ENCODE assay signal across 20 cellular contexts in the genomic region with DNA sequence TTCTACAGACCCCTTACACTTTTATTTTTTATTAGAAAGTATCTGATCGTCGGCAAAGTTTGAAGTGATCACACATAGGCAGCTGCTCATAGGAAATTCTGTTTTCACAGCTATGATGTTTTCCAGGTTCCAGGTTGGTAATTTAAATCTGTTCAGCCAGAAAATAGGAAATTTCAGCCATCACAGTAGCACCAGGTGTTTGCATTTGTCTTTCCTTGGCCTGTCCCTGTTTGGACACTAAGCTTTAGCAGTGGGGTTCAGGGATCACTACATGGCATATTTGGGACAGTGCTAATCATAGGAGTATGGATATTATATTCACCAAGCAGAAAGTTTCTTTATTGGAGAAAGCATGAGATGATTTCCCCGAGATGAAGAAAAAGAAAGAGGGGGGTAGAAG.
DNase-seq lines count a peak whose midpoint lies in the region; ATAC-seq and TF ChIP-seq lines count a peak whose summit lies in the region.
"Had no signal": no experiment of that assay in that cellular context is flagged by ENCODE, and none has a peak within 500 bp of the region (broad histone marks: within the 10 kb centered on the region; RNA-seq: fewer than 3 reads in every experiment).

No MANE protein-coding gene starts in this region.

- TF ChIP-seq POLR2A in right lobe of liver (IDR thresholded peaks at IDR 0.05) (no peak), erythroblast (IDR thresholded peaks at IDR 0.05; ENCODE audit: low read length) (no peak)

- H3K4me3 Mint-ChIP-seq in WTC11 = no peak overlapping the region
- no peak overlapping the region for H3K4me3 Mint-ChIP-seq in type B pancreatic cell
- no peak overlapping the region for H3K4me3 Mint-ChIP-seq in activated T-helper 2 cell treated with anti-CD3 and anti-CD28 coated beads, Interferon-gamma antibody, Interleukin-2, Interleukin-4, amounts not matched to agents 10 μg/mL and 5 μg/mL and 100 μg/mL, durations not matched to agents 14 hours and 24 hours and 36 hours (ENCODE audit: low read depth)
- H3K4me3 Mint-ChIP-seq: B cell; stimulated activated naive B cell treated with anti-CD40 and anti-IgM and Interleukin-4, amounts not matched to agents 10 μg/mL and 1 μg/mL and 100 μg/mL, for 72 hours; T-helper 2 cell treated with Interferon-gamma antibody and Interleukin-4, amounts not matched to agents 5 μg/mL and 100 μg/mL, for 36 hours had no signal

- H3K36me3 ChIP-seq in right lobe of liver = no peaks in the 10 kb centered on the region

- 80% methylated on average over 3 of the region's 3 CpGs for WGBS in right lobe of liver (ENCODE audit: insufficient coverage, low coverage, low lambda C conversion rate, missing lambda C conversion rate)

- H3K27ac Mint-ChIP-seq in WTC11 = peak overlapping the region; percentile 46; the same call in 1 of the 2 replicates
- H3K27ac Mint-ChIP-seq in type B pancreatic cell = peak overlapping the region; percentile 9
- H3K27ac Mint-ChIP-seq in activated T-helper 2 cell treated with anti-CD3 and anti-CD28 coated beads, Interferon-gamma antibody, Interleukin-2, Interleukin-4, amounts not matched to agents 10 μg/mL and 5 μg/mL and 100 μg/mL, durations not matched to agents 14 hours and 24 hours and 36 hours = no peak overlapping the region
- H3K27ac Mint-ChIP-seq: B cell; stimulated activated naive B cell treated with anti-CD40 and anti-IgM and Interleukin-4, amounts not matched to agents 10 μg/mL and 1 μg/mL and 100 μg/mL, for 72 hours; T-helper 2 cell treated with Interferon-gamma antibody and Interleukin-4, amounts not matched to agents 5 μg/mL and 100 μg/mL, for 36 hours had no signal

- H3K27me3 ChIP-seq in right lobe of liver = no peaks in the 10 kb centered on the region
- H3K27me3 ChIP-seq: dorsolateral prefrontal cortex, testis had no signal

- ATAC-seq in WTC11 (no peak), right lobe of liver (no peak)
- ATAC-seq: left ventricle myocardium superior; stimulated activated naive B cell treated with anti-CD40 and anti-IgM and Interleukin-4, amounts not matched to agents 10 μg/mL and 1 μg/mL and 100 μg/mL, for 72 hours had no signal

- H3K27me3 Mint-ChIP-seq in WTC11 (ENCODE audit: low read depth) (no peaks in the 10 kb centered on the region), type B pancreatic cell (no peaks in the 10 kb centered on the region)
- peaks cover 10% of the 10 kb centered on the region for H3K27me3 Mint-ChIP-seq in activated T-helper 2 cell treated with anti-CD3 and anti-CD28 coated beads, Interferon-gamma antibody, Interleukin-2, Interleukin-4, amounts not matched to agents 10 μg/mL and 5 μg/mL and 100 μg/mL, durations not matched to agents 14 hours and 24 hours and 36 hours (ENCODE audit: low read depth)
- H3K27me3 Mint-ChIP-seq: B cell; stimulated activated naive B cell treated with anti-CD40 and anti-IgM and Interleukin-4, amounts not matched to agents 10 μg/mL and 1 μg/mL and 100 μg/mL, for 72 hours had no signal

- TF ChIP-seq CTCF in WTC11 (IDR thresholded peaks at IDR 0.05) = no peak
- TF ChIP-seq CTCF in right lobe of liver (IDR thresholded peaks at IDR 0.05) = no peak
- TF ChIP-seq CTCF in type B pancreatic cell (conservative IDR thresholded peaks at IDR 0.05) = no peak

- intact Hi-C loops in right lobe of liver (cut with DNase I) = no loop called here
- intact Hi-C loops in activated T-helper 2 cell treated with anti-CD3 and anti-CD28 coated beads, Interferon-gamma antibody, Interleukin-2, Interleukin-4, amounts not matched to agents 10 μg/mL and 5 μg/mL and 100 μg/mL, durations not matched to agents 14 hours and 24 hours and 36 hours (cut with micrococcal nuclease) = no loop called here

- no peaks in the 10 kb centered on the region for H3K9me3 ChIP-seq in right lobe of liver
- H3K9me3 ChIP-seq: testis had no signal

- POLR2A ChIA-PET in WTC11 (lab: Charles Lee) = no interaction called here

- peaks cover 0 to 19% (median 3%) of the 10 kb centered on the region in 4 donors for H3K4me1 ChIP-seq in right lobe of liver

- H3K4me3 ChIP-seq in right lobe of liver = no peak overlapping the region
- H3K4me3 ChIP-seq: testis had no signal

- H3K36me3 Mint-ChIP-seq in WTC11 (no peaks in the 10 kb centered on the region), type B pancreatic cell (no peaks in the 10 kb centered on the region)
- no peaks in the 10 kb centered on the region for H3K36me3 Mint-ChIP-seq in activated T-helper 2 cell treated with anti-CD3 and anti-CD28 coated beads, Interferon-gamma antibody, Interleukin-2, Interleukin-4, amounts not matched to agents 10 μg/mL and 5 μg/mL and 100 μg/mL, durations not matched to agents 14 hours and 24 hours and 36 hours (ENCODE audit: low read depth)
- H3K36me3 Mint-ChIP-seq: stimulated activated naive B cell treated with anti-CD40 and anti-IgM and Interleukin-4, amounts not matched to agents 10 μg/mL and 1 μg/mL and 100 μg/mL, for 72 hours had no signal

- H3K4me1 Mint-ChIP-seq in WTC11 (peaks cover 56% of the 10 kb centered on the region), type B pancreatic cell (ENCODE audit: unreplicated experiment) (peaks cover 35% of the 10 kb centered on the region)
- peaks cover 20% of the 10 kb centered on the region for H3K4me1 Mint-ChIP-seq in activated T-helper 2 cell treated with anti-CD3 and anti-CD28 coated beads, Interferon-gamma antibody, Interleukin-2, Interleukin-4, amounts not matched to agents 10 μg/mL and 5 μg/mL and 100 μg/mL, durations not matched to agents 14 hours and 24 hours and 36 hours (ENCODE audit: low read depth)

- CTCF ChIA-PET in WTC11 (lab: Charles Lee) = no interaction called here

- peaks cover 4% of the 10 kb centered on the region; the same call in 1 of the 2 replicates for H3K9me3 Mint-ChIP-seq in WTC11
- H3K9me3 Mint-ChIP-seq in type B pancreatic cell = no peaks in the 10 kb centered on the region
- no peaks in the 10 kb centered on the region for H3K9me3 Mint-ChIP-seq in activated T-helper 2 cell treated with anti-CD3 and anti-CD28 coated beads, Interferon-gamma antibody, Interleukin-2, Interleukin-4, amounts not matched to agents 10 μg/mL and 5 μg/mL and 100 μg/mL, durations not matched to agents 14 hours and 24 hours and 36 hours
- H3K9me3 Mint-ChIP-seq: stimulated activated naive B cell treated with anti-CD40 and anti-IgM and Interleukin-4, amounts not matched to agents 10 μg/mL and 1 μg/mL and 100 μg/mL, for 72 hours; T-helper 2 cell treated with Interferon-gamma antibody and Interleukin-4, amounts not matched to agents 5 μg/mL and 100 μg/mL, for 36 hours had no signal

- peak overlapping the region in 2 of 3 donors; percentile 13 to 16 for H3K27ac ChIP-seq in right lobe of liver
- H3K27ac ChIP-seq: epithelial cell of prostate, testis had no signal

- peak; percentile 19 for DNase-seq in NCI-H146 treated with DMSO at 0.1 percent for 48 hours (lab: John Stamatoyannopoulos, UW; ENCODE audit: unreplicated experiment)
- DNase-seq in NCI-H146 (lab: John Stamatoyannopoulos, UW) = no peak
- DNase-seq in WTC11 (ENCODE audit: low spot score) = no peak
- no peak for DNase-seq in right lobe of liver
- no peak for DNase-seq in type B pancreatic cell (ENCODE audit: extremely low spot score, unreplicated experiment)
- DNase-seq in MV-4-11 (lab: John Stamatoyannopoulos, UW) = no peak
- no peak for DNase-seq in activated T-helper 2 cell treated with anti-CD3 and anti-CD28 coated beads, Interferon-gamma antibody, Interleukin-2, Interleukin-4, amounts not matched to agents 10 μg/mL and 5 μg/mL and 100 μg/mL, durations not matched to agents 14 hours and 24 hours and 36 hours (ENCODE audit: low spot score)
- no peak for DNase-seq in erythroblast (lab: John Stamatoyannopoulos, UW)
- DNase-seq: activated CD4-positive, alpha-beta T cell treated with anti-CD3 and anti-CD28 coated beads, Interleukin-2, amount 50 U/mL, for 48 hours; activated gamma-delta T cell treated with Interleukin-2 at 50 U/mL for 16 hours; activated T-cell treated with anti-CD3 and anti-CD28 coated beads for 4 hours; DND-41; dorsolateral prefrontal cortex; left ventricle myocardium superior; small intestine; stimulated activated naive B cell treated with anti-CD40 and anti-IgM and Interleukin-4, amounts not matched to agents 10 μg/mL and 1 μg/mL and 100 μg/mL, for 72 hours; testis had no signal

TF ChIP-seq in WTC11, 78 proteins besides CTCF, POLR2A, EP300 and RAD21 (continues in another document):
- TF ChIP-seq RELA (CRISPR knock-in tag; IDR thresholded peaks at IDR 0.05; ENCODE audit: borderline replicate concordance) (no peak), IRF2 (CRISPR knock-in tag; IDR thresholded peaks at IDR 0.05; ENCODE audit: borderline replicate concordance, low read depth) (no peak)
- TF ChIP-seq, protein P1, sequence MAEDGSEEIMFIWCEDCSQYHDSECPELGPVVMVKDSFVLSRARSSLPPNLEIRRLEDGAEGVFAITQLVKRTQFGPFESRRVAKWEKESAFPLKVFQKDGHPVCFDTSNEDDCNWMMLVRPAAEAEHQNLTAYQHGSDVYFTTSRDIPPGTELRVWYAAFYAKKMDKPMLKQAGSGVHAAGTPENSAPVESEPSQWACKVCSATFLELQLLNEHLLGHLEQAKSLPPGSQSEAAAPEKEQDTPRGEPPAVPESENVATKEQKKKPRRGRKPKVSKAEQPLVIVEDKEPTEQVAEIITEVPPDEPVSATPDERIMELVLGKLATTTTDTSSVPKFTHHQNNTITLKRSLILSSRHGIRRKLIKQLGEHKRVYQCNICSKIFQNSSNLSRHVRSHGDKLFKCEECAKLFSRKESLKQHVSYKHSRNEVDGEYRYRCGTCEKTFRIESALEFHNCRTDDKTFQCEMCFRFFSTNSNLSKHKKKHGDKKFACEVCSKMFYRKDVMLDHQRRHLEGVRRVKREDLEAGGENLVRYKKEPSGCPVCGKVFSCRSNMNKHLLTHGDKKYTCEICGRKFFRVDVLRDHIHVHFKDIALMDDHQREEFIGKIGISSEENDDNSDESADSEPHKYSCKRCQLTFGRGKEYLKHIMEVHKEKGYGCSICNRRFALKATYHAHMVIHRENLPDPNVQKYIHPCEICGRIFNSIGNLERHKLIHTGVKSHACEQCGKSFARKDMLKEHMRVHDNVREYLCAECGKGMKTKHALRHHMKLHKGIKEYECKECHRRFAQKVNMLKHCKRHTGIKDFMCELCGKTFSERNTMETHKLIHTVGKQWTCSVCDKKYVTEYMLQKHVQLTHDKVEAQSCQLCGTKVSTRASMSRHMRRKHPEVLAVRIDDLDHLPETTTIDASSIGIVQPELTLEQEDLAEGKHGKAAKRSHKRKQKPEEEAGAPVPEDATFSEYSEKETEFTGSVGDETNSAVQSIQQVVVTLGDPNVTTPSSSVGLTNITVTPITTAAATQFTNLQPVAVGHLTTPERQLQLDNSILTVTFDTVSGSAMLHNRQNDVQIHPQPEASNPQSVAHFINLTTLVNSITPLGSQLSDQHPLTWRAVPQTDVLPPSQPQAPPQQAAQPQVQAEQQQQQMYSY (CRISPR knock-in tag; IDR thresholded peaks at IDR 0.05) = no peak
